28 cellular contexts compared by ENCODE assay signal in genomic region chr4:167721574-167721973, GRCh38.
"Had no signal": no experiment of that assay in that cellular context is flagged by ENCODE, and none has a peak within 500 bp of the region (broad histone marks: within the 10 kb centered on the region; RNA-seq: fewer than 3 reads in every experiment).

No MANE protein-coding gene starts in this region.

- H3K27me3 Mint-ChIP-seq: activated naive CD8-positive, alpha-beta T cell; dendritic cell treated with granulocyte-macrophage colony-stimulating factor and Interleukin-4, amounts not matched to agents 40 ng/mL and 50 ng/mL, for 4 days; stimulated activated naive B cell treated with anti-CD40 and anti-IgM and Interleukin-4, amounts not matched to agents 10 μg/mL and 1 μg/mL and 100 μg/mL, for 72 hours; T-cell had no signal

- H3K9ac ChIP-seq: parathyroid adenoma had no signal

- H3K27ac ChIP-seq: esophagus squamous epithelium, gastrocnemius medialis, parathyroid adenoma, testis, vagina, WERI-Rb-1 had no signal

- H3K27me3 ChIP-seq: esophagus squamous epithelium, gastrocnemius medialis, testis, vagina had no signal

- H3K9me3 Mint-ChIP-seq: nephron progenitor cell; stimulated activated naive B cell treated with anti-CD40 and anti-IgM and Interleukin-4, amounts not matched to agents 10 μg/mL and 1 μg/mL and 100 μg/mL, for 72 hours had no signal

- H3K36me3 Mint-ChIP-seq: activated naive CD8-positive, alpha-beta T cell; mesothelial cell of epicardium; stimulated activated naive B cell treated with anti-CD40 and anti-IgM and Interleukin-4, amounts not matched to agents 10 μg/mL and 1 μg/mL and 100 μg/mL, for 72 hours; T-cell had no signal

- H3K79me2 ChIP-seq: parathyroid adenoma had no signal

- H3K4me1 ChIP-seq: esophagus squamous epithelium, gastrocnemius medialis, parathyroid adenoma, testis, vagina had no signal

- H2AFZ ChIP-seq: parathyroid adenoma had no signal

- H3K4me3 Mint-ChIP-seq: activated naive CD8-positive, alpha-beta T cell; activated T-cell treated with anti-CD3 and anti-CD28 coated beads, Interleukin-2, amount 50 U/mL, for 4 hours; dendritic cell treated with granulocyte-macrophage colony-stimulating factor and Interleukin-4, amounts not matched to agents 40 ng/mL and 50 ng/mL, for 4 days; mesothelial cell of epicardium; nephron progenitor cell; stimulated activated naive B cell treated with anti-CD40 and anti-IgM and Interleukin-4, amounts not matched to agents 10 μg/mL and 1 μg/mL and 100 μg/mL, for 72 hours; T-cell had no signal

- DNase-seq: activated CD4-positive, alpha-beta T cell treated with anti-CD3 and anti-CD28 coated beads for 1 hour; activated CD8-positive, alpha-beta memory T cell treated with anti-CD3 and anti-CD28 coated beads for 24 hours; activated CD8-positive, alpha-beta memory T cell treated with anti-CD3 and anti-CD28 coated beads, Interleukin-2, amount 50 U/mL, for 4 hours; activated naive CD4-positive, alpha-beta T cell; activated T-cell treated with anti-CD3 and anti-CD28 coated beads, Interleukin-2, amount 50 U/mL, for 4 hours; effector CD8-positive, alpha-beta T cell; esophagus squamous epithelium; gastrocnemius medialis; hippocampal formation; left ventricle myocardium superior; mammary epithelial cell; nephron progenitor cell; nucleus accumbens; stimulated activated CD4-positive, alpha-beta T cell treated with anti-CD3 and anti-CD28 coated beads, Interleukin-15, amount 100 ng/mL, for 24 hours; stimulated activated CD8-positive, alpha-beta memory T cell treated with anti-CD3 and anti-CD28 coated beads, Interleukin-4, amount 100 ng/mL, for 48 hours; stimulated activated naive B cell treated with anti-CD40 and anti-IgM and Interleukin-4, amounts not matched to agents 10 μg/mL and 1 μg/mL and 100 μg/mL, for 72 hours; T-cell; testis; trophoblast cell had no signal

- H3K36me3 ChIP-seq: esophagus squamous epithelium, gastrocnemius medialis, vagina, WERI-Rb-1 had no signal

- H3K27ac Mint-ChIP-seq: activated naive CD8-positive, alpha-beta T cell; activated T-helper 2 cell treated with anti-CD3 and anti-CD28 coated beads, Interferon-gamma antibody, Interleukin-2, Interleukin-4, amounts not matched to agents 10 μg/mL and 5 μg/mL and 100 μg/mL, durations not matched to agents 14 hours and 24 hours and 36 hours; dendritic cell treated with granulocyte-macrophage colony-stimulating factor and Interleukin-4, amounts not matched to agents 40 ng/mL and 50 ng/mL, for 4 days; mesothelial cell of epicardium; nephron progenitor cell; stimulated activated naive B cell treated with anti-CD40 and anti-IgM and Interleukin-4, amounts not matched to agents 10 μg/mL and 1 μg/mL and 100 μg/mL, for 72 hours; T-cell had no signal

- H3K4me2 ChIP-seq: smooth muscle cell had no signal

- ATAC-seq: activated T-cell treated with anti-CD3 and anti-CD28 coated beads, Interleukin-2, amount 50 U/mL, for 4 hours; gastrocnemius medialis; left ventricle myocardium superior; sciatic nerve; stimulated activated naive B cell treated with anti-CD40 and anti-IgM and Interleukin-4, amounts not matched to agents 10 μg/mL and 1 μg/mL and 100 μg/mL, for 72 hours; T-cell had no signal

- H3K4me3 ChIP-seq: esophagus squamous epithelium, gastrocnemius medialis, smooth muscle cell, testis, vagina had no signal

- H3K9me3 ChIP-seq: esophagus squamous epithelium, gastrocnemius medialis, testis, vagina had no signal

- H3K4me1 Mint-ChIP-seq: stimulated activated naive B cell treated with anti-CD40 and anti-IgM and Interleukin-4, amounts not matched to agents 10 μg/mL and 1 μg/mL and 100 μg/mL, for 72 hours; T-cell had no signal
